Comparison of ENCODE assay signal across 27 cellular contexts in genomic region chr6:147947521-147947920, GRCh38.
DNase-seq lines count a peak whose midpoint lies in the region; TF ChIP-seq lines count a peak whose summit lies in the region.
"Had no signal": no experiment of that assay in that cellular context is flagged by ENCODE, and none has a peak within 500 bp of the region (broad histone marks: within the 10 kb centered on the region; RNA-seq: fewer than 3 reads in every experiment).

No MANE protein-coding gene starts in this region.

- no peak overlapping the region for H2AFZ ChIP-seq in trophoblast cell (ENCODE audit: insufficient read depth, low read length, poor library complexity)
- H2AFZ ChIP-seq: neural progenitor cell had no signal

- no peak overlapping the region for H3K27ac ChIP-seq in trophoblast cell (ENCODE audit: low read depth, low read length)
- H3K27ac ChIP-seq: A549; BLaER1 treated with 17β-estradiol and CSF1 and Interleukin-3, amounts not matched to agents 10 nM and 100 nM; HL-60; neural progenitor cell; VCaP had no signal

- no peak overlapping the region for H3K18ac ChIP-seq in trophoblast cell (ENCODE audit: low read length)

- H3K4me1 Mint-ChIP-seq in MCF 10A (ENCODE audit: insufficient read depth, unreplicated experiment) = peaks cover 45% of the 10 kb centered on the region
- H3K4me1 Mint-ChIP-seq in CD14-positive monocyte = no peaks in the 10 kb centered on the region
- H3K4me1 Mint-ChIP-seq: activated CD4-positive, alpha-beta T cell treated with anti-CD3 and anti-CD28 coated beads, Interleukin-2, amount 10 ng/mL, durations not matched to agents 24 days and 14 days; H9 had no signal

- no peak overlapping the region for H2BK5ac ChIP-seq in trophoblast cell (ENCODE audit: low read depth, low read length, poor library complexity)

- H2BK12ac ChIP-seq in trophoblast cell (ENCODE audit: low read length) = no peak overlapping the region

- H3K27me3 Mint-ChIP-seq in MCF 10A (ENCODE audit: insufficient read depth, unreplicated experiment) = no peaks in the 10 kb centered on the region
- H3K27me3 Mint-ChIP-seq in CD14-positive monocyte (ENCODE audit: low read depth in 3 of 3) = peaks cover 0 to 2% (median 1%) of the 10 kb centered on the region in 3 donors
- H3K27me3 Mint-ChIP-seq: activated CD4-positive, alpha-beta T cell treated with anti-CD3 and anti-CD28 coated beads, Interleukin-2, amount 10 ng/mL, durations not matched to agents 24 days and 14 days; progenitor cell of endocrine pancreas had no signal

- no peaks in the 10 kb centered on the region for H3K79me2 ChIP-seq in trophoblast cell (ENCODE audit: control insufficient read depth, insufficient read depth, low read length, poor library complexity)

- no peak overlapping the region for H3K4me3 ChIP-seq in trophoblast cell (ENCODE audit: low read depth, low read length)
- H3K4me3 ChIP-seq: A549; BLaER1 treated with 17β-estradiol and CSF1 and Interleukin-3, amounts not matched to agents 10 nM and 100 nM; neural progenitor cell had no signal

- H3K14ac ChIP-seq in trophoblast cell (ENCODE audit: low read length) = no peak overlapping the region

- no peak overlapping the region for H3K4ac ChIP-seq in trophoblast cell (ENCODE audit: low read depth, low read length)

- no peak overlapping the region for H3K4me2 ChIP-seq in trophoblast cell (ENCODE audit: low read length)
- H3K4me2 ChIP-seq: A549, neural progenitor cell had no signal

- H3K4me1 ChIP-seq in trophoblast cell (ENCODE audit: control insufficient read depth in 1 of 2, insufficient read depth in 2 of 2, low read length in 2 of 2) = peaks cover 0 to 3% of the 10 kb centered on the region in 2 experiments
- H3K4me1 ChIP-seq: neural progenitor cell had no signal

- no peak overlapping the region for H3K23ac ChIP-seq in trophoblast cell (ENCODE audit: low read length)

- H3K79me1 ChIP-seq in trophoblast cell (ENCODE audit: low read length) = no peaks in the 10 kb centered on the region

- TF ChIP-seq CTCF in MCF 10A (IDR thresholded peaks at IDR 0.05; ENCODE audit: unreplicated experiment) (no peak), CD14-positive monocyte (IDR thresholded peaks at IDR 0.05) (no peak)

- no peak overlapping the region for H3K9ac ChIP-seq in trophoblast cell (ENCODE audit: low read length)
- H3K9ac ChIP-seq: BLaER1 treated with 17β-estradiol and CSF1 and Interleukin-3, amounts not matched to agents 10 nM and 100 nM; neural progenitor cell had no signal

- H4K8ac ChIP-seq in trophoblast cell (ENCODE audit: low read depth, low read length) = no peak overlapping the region

- H3K27ac Mint-ChIP-seq in MCF 10A (ENCODE audit: low read depth, unreplicated experiment) (peak overlapping the region; percentile 94), CD14-positive monocyte (no peak overlapping the region)
- H3K27ac Mint-ChIP-seq: activated CD4-positive, alpha-beta T cell treated with anti-CD3 and anti-CD28 coated beads, Interleukin-2, amount 10 ng/mL, durations not matched to agents 24 days and 14 days; H9; neural progenitor cell; progenitor cell of endocrine pancreas; T-helper 2 cell treated with Interferon-gamma antibody and Interleukin-4, amounts not matched to agents 5 μg/mL and 100 μg/mL, for 36 hours had no signal

- H4K91ac ChIP-seq in trophoblast cell (ENCODE audit: low read depth, low read length) = no peak overlapping the region

- H3K4me3 Mint-ChIP-seq in MCF 10A (ENCODE audit: unreplicated experiment) (peak overlapping the region; percentile 31), CD14-positive monocyte (no peak overlapping the region)
- H3K4me3 Mint-ChIP-seq: activated CD4-positive, alpha-beta T cell treated with anti-CD3 and anti-CD28 coated beads, Interleukin-2, amount 10 ng/mL, durations not matched to agents 24 days and 14 days; H9; neural progenitor cell; T-helper 2 cell treated with Interferon-gamma antibody and Interleukin-4, amounts not matched to agents 5 μg/mL and 100 μg/mL, for 36 hours had no signal

- POLR2A ChIA-PET in MCF 10A (lab: Yijun Ruan, JAX) = interaction anchor here (0.7 to 1.0 kb wide), 4 partner anchors 15 to 689 kb away, joined by 3 to 4 read pairs (median 4); no protein-coding TSS in a partner anchor

- CTCF ChIA-PET in MCF 10A (lab: Yijun Ruan, JAX) = interaction anchor here (0.6 to 1.9 kb wide), 4 partner anchors 11 to 1814 kb away, joined by 3 to 10 read pairs (median 4); no protein-coding TSS in a partner anchor

- H2BK120ac ChIP-seq in trophoblast cell (ENCODE audit: insufficient read depth, low read length, poor library complexity) = no peak overlapping the region

- H3K9me3 Mint-ChIP-seq in MCF 10A (ENCODE audit: unreplicated experiment) (peaks cover 33% of the 10 kb centered on the region), CD14-positive monocyte (peaks cover 2 to 12% (median 7%) of the 10 kb centered on the region in 7 donors)
- H3K9me3 Mint-ChIP-seq: activated CD4-positive, alpha-beta T cell treated with anti-CD3 and anti-CD28 coated beads, Interleukin-2, amount 10 ng/mL, durations not matched to agents 24 days and 14 days; T-helper 2 cell treated with Interferon-gamma antibody and Interleukin-4, amounts not matched to agents 5 μg/mL and 100 μg/mL, for 36 hours had no signal

- no peaks in the 10 kb centered on the region for H3K9me3 ChIP-seq in trophoblast cell (ENCODE audit: insufficient read depth, low read depth, low read length)
- H3K9me3 ChIP-seq: A549 had no signal

- intact Hi-C loops in MCF 10A (cut with micrococcal nuclease) = no loop called here
- intact Hi-C loops in CD14-positive monocyte (cut with micrococcal nuclease) = no loop called here

- peaks cover 0 to 2% of the 10 kb centered on the region in 2 experiments for H3K36me3 ChIP-seq in trophoblast cell (ENCODE audit: control insufficient read depth in 1 of 2, insufficient read depth in 2 of 2, low read length in 2 of 2)
- H3K36me3 ChIP-seq: BLaER1 treated with 17β-estradiol and CSF1 and Interleukin-3, amounts not matched to agents 10 nM and 100 nM; neural progenitor cell had no signal

- WGBS in trophoblast cell (ENCODE audit: extremely low coverage, insufficient coverage, insufficient read length) = no CpG with 5 or more reads among the region's 3 CpGs

- H3K27me3 ChIP-seq in trophoblast cell (ENCODE audit: insufficient read depth, low read length) = no peaks in the 10 kb centered on the region
- H3K27me3 ChIP-seq: BLaER1 treated with 17β-estradiol and CSF1 and Interleukin-3, amounts not matched to agents 10 nM and 100 nM; neural progenitor cell had no signal

- DNase-seq in EH (ENCODE audit: low read depth) = peak; percentile 87
- peak; percentile 66 for DNase-seq in MCF 10A (ENCODE audit: unreplicated experiment)
- peak; percentile 62 for DNase-seq in fibroblast of peridontal ligament (ENCODE audit: extremely low read depth)
- DNase-seq in trophoblast cell = peak; percentile 48 to 72
- no peak for DNase-seq in NAMALWA (ENCODE audit: low spot score)
- no peak for DNase-seq in DMS153 (lab: John Stamatoyannopoulos, UW)
- no peak for DNase-seq in stimulated activated CD4-positive, alpha-beta T cell treated with anti-CD3 and anti-CD28 coated beads, Interleukin-4, amount 100 ng/mL, for 1 hour
- DNase-seq in CD14-positive monocyte (ENCODE audit: low spot score) = no peak
- DNase-seq: activated CD4-positive, alpha-beta T cell treated with anti-CD3 and anti-CD28 coated beads, Interleukin-2, amount 10 ng/mL, durations not matched to agents 24 days and 14 days; activated naive CD4-positive, alpha-beta T cell; activated T-cell treated with anti-CD3 and anti-CD28 coated beads, Interleukin-2, amount 50 U/mL, for 48 hours; amygdala; caudate nucleus; DND-41; H9; NCI-H1105 treated with DMSO at 0.1 percent for 48 hours; NCI-H2081; NCI-H226; NCI-H748 treated with DMSO at 0.1 percent for 48 hours; OCI-M1 had no signal

- no peak overlapping the region for H2AK5ac ChIP-seq in trophoblast cell (ENCODE audit: low read length)

- no peak overlapping the region for H4K12ac ChIP-seq in trophoblast cell (ENCODE audit: low read depth, low read length)

- H3K36me3 Mint-ChIP-seq in MCF 10A (ENCODE audit: insufficient read depth, unreplicated experiment) (peaks cover 7% of the 10 kb centered on the region), CD14-positive monocyte (no peaks in the 10 kb centered on the region)

- BruUV-seq in MCF 10A (replicated peaks; lab: Mats Ljungman, UMichigan) = no TSS peak

Comparison
In these comparisons a context has a peak if more than half of its experiments do, and no peak if none do; other contexts are left out.
1. DNase-seq: peak in EH (single experiment), MCF 10A (single experiment), fibroblast of peridontal ligament (single experiment) and trophoblast cell (2 of 2); none in NAMALWA (single experiment), DMS153 (single experiment), stimulated activated CD4-positive, alpha-beta T cell treated with anti-CD3 and anti-CD28 coated beads, Interleukin-4, amount 100 ng/mL, for 1 hour (single experiment) and CD14-positive monocyte (single experiment).